ENCODE assay signal across 24 cellular contexts in the genomic region with DNA sequence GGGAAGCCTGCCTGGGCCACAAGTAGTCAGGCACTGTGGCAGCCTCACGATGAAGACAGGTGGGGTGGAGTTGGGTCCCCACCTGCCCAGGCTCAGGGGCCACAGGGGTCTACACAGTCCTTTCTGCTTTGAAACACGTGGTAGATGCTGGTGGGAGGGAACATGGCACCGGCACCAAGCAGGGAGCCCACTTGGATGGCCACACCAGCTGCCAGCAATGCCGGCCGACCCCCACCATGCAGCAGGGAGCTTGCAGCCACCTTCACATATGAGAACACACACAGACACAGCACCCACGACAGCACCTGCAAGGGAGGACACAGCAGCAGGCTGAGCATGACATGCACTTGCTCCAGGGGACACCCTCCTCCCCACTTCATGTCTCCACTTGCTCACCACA. TPM values are rescaled to one million over a fixed set of nuclear protein-coding genes. Genes with fewer than 3 reads are reported as not detected.
A peak's percentile ranks its signal among the peaks of the same experiment; 100 is the strongest.
DNase-seq lines count a peak whose midpoint lies in the region; ATAC-seq, FAIRE-seq and TF ChIP-seq lines count a peak whose summit lies in the region.
"Had no signal": no experiment of that assay in that cellular context is flagged by ENCODE, and none has a peak within 500 bp of the region (broad histone marks: within the 10 kb centered on the region; RNA-seq: fewer than 3 reads in every experiment).

No MANE protein-coding gene starts in this region.

- peaks cover 25% of the 10 kb centered on the region for H3K4me1 ChIP-seq in DND-41 (ENCODE audit: insufficient read depth, low read length)
- H3K4me1 ChIP-seq in neuronal stem cell (ENCODE audit: control insufficient read depth in 2 of 2, insufficient read depth in 1 of 2, low read depth in 1 of 2, low read length in 2 of 2), result peaks cover 0 to 2% of the 10 kb centered on the region in 2 donors
- H3K4me1 ChIP-seq in osteoblast (ENCODE audit: insufficient read depth, low read length), result peaks cover 2% of the 10 kb centered on the region

- H3K27ac ChIP-seq in DND-41 (ENCODE audit: low read length) (no peak overlapping the region), neuronal stem cell (replicated peaks; ENCODE audit: low read length) (no peak overlapping the region), osteoblast (ENCODE audit: low read depth, low read length) (no peak overlapping the region)
- H3K27ac ChIP-seq: 22Rv1, A549, BLaER1, HL-60 had no signal

- peak overlapping the region; percentile 27 for H3K18ac ChIP-seq in neuronal stem cell (ENCODE audit: low read length)

- H4K91ac ChIP-seq in neuronal stem cell (ENCODE audit: low read depth, low read length, poor library complexity), result no peak overlapping the region

- intact Hi-C loops in activated CD4-positive, alpha-beta T cell treated with anti-CD3 and anti-CD28 coated beads, Interleukin-2, amount 10 ng/mL, durations not matched to agents 24 days and 14 days (cut with micrococcal nuclease), result no loop called here

- H3K4ac ChIP-seq in neuronal stem cell (ENCODE audit: low read length), result peak overlapping the region; percentile 0

- peaks cover 2% of the 10 kb centered on the region for H3K36me3 Mint-ChIP-seq in activated CD4-positive, alpha-beta T cell treated with anti-CD3 and anti-CD28 coated beads, Interleukin-2, amount 10 ng/mL, durations not matched to agents 24 days and 14 days (ENCODE audit: low read depth)
- H3K36me3 Mint-ChIP-seq: CD14-positive monocyte, IgD-negative memory B cell had no signal

- no peak overlapping the region for H2BK120ac ChIP-seq in neuronal stem cell (ENCODE audit: low read depth, low read length)

- H3K4me2 ChIP-seq in DND-41 (ENCODE audit: insufficient read depth, low read length) (peak overlapping the region; percentile 97; the same call in 1 of the 2 replicates), neuronal stem cell (ENCODE audit: insufficient read depth, low read length, poor library complexity, severe bottlenecking) (no peak overlapping the region), osteoblast (ENCODE audit: insufficient read depth, low read length) (no peak overlapping the region)
- H3K4me2 ChIP-seq: A549, GM23338 had no signal

- ATAC-seq in DND-41 (ENCODE audit: insufficient read depth, low read depth), result no peak
- ATAC-seq: GM23338 had no signal

- peaks cover 4% of the 10 kb centered on the region for H3K79me1 ChIP-seq in neuronal stem cell (ENCODE audit: low read depth, low read length)

- no peak for DNase-seq in activated CD4-positive, alpha-beta T cell treated with anti-CD3 and anti-CD28 coated beads, Interleukin-2, amount 10 ng/mL, durations not matched to agents 24 days and 14 days
- no peak for DNase-seq in activated CD4-positive, alpha-beta T cell treated with anti-CD3 and anti-CD28 coated beads, Interleukin-2, amount 50 U/mL, for 1 hour
- DNase-seq in DND-41 (no peak), HTR-8/SVneo (ENCODE audit: insufficient read length, low spot score) (no peak), neuronal stem cell (ENCODE audit: low spot score) (no peak), amygdala (lab: John Stamatoyannopoulos, UW) (no peak), osteoblast (ENCODE audit: insufficient read length, low spot score, missing footprints) (no peak), anterior cingulate cortex (lab: John Stamatoyannopoulos, UW) (no peak)
- DNase-seq: AML-193; CD8-positive, alpha-beta memory T cell; COR-L47; DMS 273 treated with DMSO at 0.1 percent for 48 hours; DMS53; KBM-7 had no signal

- H3K36me3 ChIP-seq in DND-41 (ENCODE audit: insufficient read depth, low read length) (no peaks in the 10 kb centered on the region), neuronal stem cell (replicated peaks in 1 of 2; ENCODE audit: control insufficient read depth in 2 of 2, insufficient read depth in 2 of 2, low read length in 2 of 2) (no peaks in the 10 kb centered on the region), osteoblast (ENCODE audit: insufficient read depth, low read length) (no peaks in the 10 kb centered on the region)
- H3K36me3 ChIP-seq: BLaER1 had no signal

- no peak overlapping the region for H2AFZ ChIP-seq in DND-41 (ENCODE audit: low read depth, low read length)
- H2AFZ ChIP-seq in neuronal stem cell (ENCODE audit: low read length), result no peak overlapping the region
- no peak overlapping the region for H2AFZ ChIP-seq in osteoblast (ENCODE audit: low read length)
- H2AFZ ChIP-seq: GM23338 had no signal

- no peaks in the 10 kb centered on the region for H3K27me3 ChIP-seq in DND-41 (ENCODE audit: insufficient read depth, low read length, poor library complexity)
- peaks cover 0 to 40% (median 17%) of the 10 kb centered on the region in 3 experiments for H3K27me3 ChIP-seq in neuronal stem cell (ENCODE audit: control insufficient read depth in 3 of 3, insufficient read depth in 3 of 3, low read depth in 1 of 3, low read length in 3 of 3)
- H3K27me3 ChIP-seq in osteoblast (ENCODE audit: insufficient read depth, low read length), result peaks cover 11% of the 10 kb centered on the region
- H3K27me3 ChIP-seq: BLaER1 had no signal

- H4K8ac ChIP-seq in neuronal stem cell (ENCODE audit: low read depth, low read length), result no peak overlapping the region

- H4K20me1 ChIP-seq in DND-41 (ENCODE audit: insufficient read depth, low read length), result no peaks in the 10 kb centered on the region
- H4K20me1 ChIP-seq in osteoblast (ENCODE audit: insufficient read depth, low read length), result no peaks in the 10 kb centered on the region
- H4K20me1 ChIP-seq: BLaER1 had no signal

- peak overlapping the region; percentile 1 for H2BK15ac ChIP-seq in neuronal stem cell (ENCODE audit: low read length)

- H2BK5ac ChIP-seq in neuronal stem cell (ENCODE audit: low read length), result no peak overlapping the region

- H2AK5ac ChIP-seq in neuronal stem cell (ENCODE audit: low read depth, low read length), result peak overlapping the region; percentile 88

- H3K9me3 ChIP-seq in DND-41 (ENCODE audit: insufficient read depth, low read length, severe bottlenecking), result no peaks in the 10 kb centered on the region
- H3K9me3 ChIP-seq in neuronal stem cell (replicated peaks in 1 of 2; ENCODE audit: control insufficient read depth in 2 of 2, insufficient read depth in 1 of 2, low read depth in 1 of 2, low read length in 2 of 2), result no peaks in the 10 kb centered on the region
- no peaks in the 10 kb centered on the region for H3K9me3 ChIP-seq in osteoblast (ENCODE audit: low read depth, low read length)
- H3K9me3 ChIP-seq: A549, BLaER1 had no signal

- H3K4me3 ChIP-seq in DND-41 (ENCODE audit: low read depth in 1 of 2, low read length in 2 of 2) (no peak overlapping the region), neuronal stem cell (ENCODE audit: low read length in 2 of 2) (no peak overlapping the region), osteoblast (ENCODE audit: insufficient read depth, low read length) (no peak overlapping the region)
- H3K4me3 ChIP-seq: A549, BLaER1, GM23338 had no signal

- H3K79me2 ChIP-seq in DND-41 (ENCODE audit: insufficient read depth, low read length), result no peaks in the 10 kb centered on the region
- H3K79me2 ChIP-seq in osteoblast (ENCODE audit: insufficient read depth, low read length), result no peaks in the 10 kb centered on the region

- no peak overlapping the region for H3K4me3 Mint-ChIP-seq in activated CD4-positive, alpha-beta T cell treated with anti-CD3 and anti-CD28 coated beads, Interleukin-2, amount 10 ng/mL, durations not matched to agents 24 days and 14 days
- H3K4me3 Mint-ChIP-seq: GM23338 had no signal

- H3K23ac ChIP-seq in neuronal stem cell (ENCODE audit: low read depth, low read length, poor library complexity), result no peak overlapping the region

- no peaks in the 10 kb centered on the region for H3K9me3 Mint-ChIP-seq in activated CD4-positive, alpha-beta T cell treated with anti-CD3 and anti-CD28 coated beads, Interleukin-2, amount 10 ng/mL, durations not matched to agents 24 days and 14 days
- H3K9me3 Mint-ChIP-seq: CD8-positive, alpha-beta memory T cell; GM23338; IgD-negative memory B cell had no signal

- no peak overlapping the region for H3K14ac ChIP-seq in neuronal stem cell (ENCODE audit: low read length)

- no peak overlapping the region for H2BK12ac ChIP-seq in neuronal stem cell (ENCODE audit: low read length)

- TF ChIP-seq CTCF in DND-41 (IDR thresholded peaks at IDR 0.05; ENCODE audit: borderline replicate concordance, extremely low read depth, low read length, poor library complexity, severe bottlenecking) (no peak), osteoblast (IDR thresholded peaks at IDR 0.05; ENCODE audit: extremely low read depth, low read depth, low read length) (no peak)

- H3K27me3 Mint-ChIP-seq in activated CD4-positive, alpha-beta T cell treated with anti-CD3 and anti-CD28 coated beads, Interleukin-2, amount 10 ng/mL, durations not matched to agents 24 days and 14 days, result peaks cover 2% of the 10 kb centered on the region

- peak overlapping the region; percentile 34 for H3K27ac Mint-ChIP-seq in activated CD4-positive, alpha-beta T cell treated with anti-CD3 and anti-CD28 coated beads, Interleukin-2, amount 10 ng/mL, durations not matched to agents 24 days and 14 days
- H3K27ac Mint-ChIP-seq: GM23338 had no signal

- peaks cover 22% of the 10 kb centered on the region for H3K4me1 Mint-ChIP-seq in activated CD4-positive, alpha-beta T cell treated with anti-CD3 and anti-CD28 coated beads, Interleukin-2, amount 10 ng/mL, durations not matched to agents 24 days and 14 days

- WGBS in neuronal stem cell (ENCODE audit: extremely low coverage in 2 of 2, insufficient read length in 2 of 2, insufficient replicate concordance in 1 of 2), 2 donors, result no CpG with 5 or more reads among the region's 6 CpGs

- H3K9ac ChIP-seq in DND-41 (ENCODE audit: low read depth, low read length) (no peak overlapping the region), neuronal stem cell (ENCODE audit: low read depth, low read length, poor library complexity) (peak overlapping the region; percentile 24)
- H3K9ac ChIP-seq: BLaER1 had no signal

- peak; percentile 9 for FAIRE-seq in HTR-8/SVneo (lab: Jason Lieb, UNC)
- FAIRE-seq: A549, G401.6, GM12891 had no signal

RNA-seq across cellular contexts. Expression of a gene that starts 2.4 kb away (rescaled TPM):
- 0.14 TPM in 2 replicates for total RNA-seq in activated CD4-positive, alpha-beta T cell treated with anti-CD3 and anti-CD28 coated beads, Interleukin-2, amount 10 ng/mL, durations not matched to agents 24 days and 14 days
- 0.06 TPM for polyA plus RNA-seq in neuronal stem cell (2013, experiment 1 of 2)
- 0.10 TPM for polyA plus RNA-seq in neuronal stem cell (2013, experiment 2 of 2)
- not detected in 2 replicates for total RNA-seq in osteoblast
- total RNA-seq: HT1080 had no signal
- polyA plus RNA-seq: CD14-positive monocyte, IgD-negative memory B cell had no signal

RNA-seq across cellular contexts. Expression of a gene that starts 35.1 kb away (rescaled TPM):
- 62.3 TPM in 2 replicates for total RNA-seq in activated CD4-positive, alpha-beta T cell treated with anti-CD3 and anti-CD28 coated beads, Interleukin-2, amount 10 ng/mL, durations not matched to agents 24 days and 14 days
- 16.5 TPM for polyA plus RNA-seq in neuronal stem cell (2013, experiment 1 of 2)
- 16.8 TPM for polyA plus RNA-seq in neuronal stem cell (2013, experiment 2 of 2)
- total RNA-seq in osteoblast, result 54.6 and 54.8 TPM in 2 replicates

RNA-seq across cellular contexts. Expression of a gene that starts 35.5 kb away (rescaled TPM):
- total RNA-seq in activated CD4-positive, alpha-beta T cell treated with anti-CD3 and anti-CD28 coated beads, Interleukin-2, amount 10 ng/mL, durations not matched to agents 24 days and 14 days, result 0.56 and 0.69 TPM in 2 replicates
- 0.68 TPM for polyA plus RNA-seq in neuronal stem cell (2013, experiment 1 of 2)
- polyA plus RNA-seq in neuronal stem cell (2013, experiment 2 of 2), result 0.64 TPM
- total RNA-seq in osteoblast, result 0.29 and 0.36 TPM in 2 replicates
- total RNA-seq: GM23338 had no signal

RNA-seq across cellular contexts. Expression of a gene that starts 45.4 kb away (rescaled TPM):
- 87.7 and 89.7 TPM in 2 replicates for total RNA-seq in activated CD4-positive, alpha-beta T cell treated with anti-CD3 and anti-CD28 coated beads, Interleukin-2, amount 10 ng/mL, durations not matched to agents 24 days and 14 days
- 10.8 TPM for polyA plus RNA-seq in neuronal stem cell (2013, experiment 1 of 2)
- 9.7 TPM for polyA plus RNA-seq in neuronal stem cell (2013, experiment 2 of 2)
- total RNA-seq in osteoblast, result 14.7 and 19.2 TPM in 2 replicates

RNA-seq across cellular contexts. Expression of a gene that starts 45.4 kb away (rescaled TPM):
- 1.9 and 2.6 TPM in 2 replicates for total RNA-seq in activated CD4-positive, alpha-beta T cell treated with anti-CD3 and anti-CD28 coated beads, Interleukin-2, amount 10 ng/mL, durations not matched to agents 24 days and 14 days
- polyA plus RNA-seq in neuronal stem cell (2013, experiment 1 of 2), result 0.32 TPM
- polyA plus RNA-seq in neuronal stem cell (2013, experiment 2 of 2), result 0.25 TPM
- total RNA-seq in osteoblast, result 3.5 and 3.6 TPM in 2 replicates
- total RNA-seq: HT1080 had no signal
